ENCODE assay signal across 1 cellular context in the genomic region with DNA sequence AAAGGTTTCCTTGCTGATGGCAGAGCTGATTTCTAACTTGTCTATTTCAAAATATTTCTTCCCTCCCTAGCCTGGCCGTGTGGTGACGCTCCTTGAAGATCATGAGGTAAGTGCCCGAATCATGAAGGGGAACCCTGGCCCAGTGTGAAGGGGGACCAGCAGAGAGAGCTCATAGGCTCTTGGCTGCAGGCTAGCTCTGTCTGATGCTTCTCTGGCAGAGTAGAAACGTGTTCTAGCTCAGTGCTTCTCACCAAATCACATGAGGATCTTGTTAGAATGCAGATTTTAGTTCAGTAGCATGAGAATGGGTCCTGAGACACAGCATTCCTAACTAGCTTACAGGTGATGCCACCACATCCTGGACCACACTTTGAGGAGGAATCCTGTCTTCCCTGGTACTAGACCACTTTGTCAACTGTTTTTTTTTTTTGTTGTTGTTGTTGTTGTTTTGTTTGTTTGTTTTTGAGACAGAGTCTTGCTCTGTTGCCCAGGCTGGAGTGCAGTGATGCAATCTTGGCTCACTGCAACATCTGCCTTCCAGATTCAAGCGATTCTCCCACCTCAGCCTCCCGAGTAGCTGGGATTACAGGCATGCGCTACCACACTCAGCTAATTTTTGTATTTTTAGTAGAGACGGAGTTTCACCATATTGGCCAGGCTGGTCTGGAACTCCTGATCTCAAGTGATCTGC.
A peak's percentile ranks its signal among the peaks of the same experiment; 100 is the strongest.
TF ChIP-seq lines count a peak whose summit lies in the region.

No MANE protein-coding gene starts in this region.

TF ChIP-seq in H1, 55 proteins besides CTCF, POLR2A, EP300 and RAD21:
- TF ChIP-seq SIN3A (conservative IDR thresholded peaks at IDR 0.05 in 1 of 2, IDR thresholded peaks at IDR 0.05 in 1 of 2; ENCODE audit: low read depth in 1 of 2, low read length in 2 of 2), result peak; percentile 19 to 63; a peak in 1 of 4 replicates
- TF ChIP-seq, protein P1, sequence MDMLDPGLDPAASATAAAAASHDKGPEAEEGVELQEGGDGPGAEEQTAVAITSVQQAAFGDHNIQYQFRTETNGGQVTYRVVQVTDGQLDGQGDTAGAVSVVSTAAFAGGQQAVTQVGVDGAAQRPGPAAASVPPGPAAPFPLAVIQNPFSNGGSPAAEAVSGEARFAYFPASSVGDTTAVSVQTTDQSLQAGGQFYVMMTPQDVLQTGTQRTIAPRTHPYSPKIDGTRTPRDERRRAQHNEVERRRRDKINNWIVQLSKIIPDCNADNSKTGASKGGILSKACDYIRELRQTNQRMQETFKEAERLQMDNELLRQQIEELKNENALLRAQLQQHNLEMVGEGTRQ (IDR thresholded peaks at IDR 0.05; ENCODE audit: low read length), result 0 out of 2 replicates have a peak, but pooled peaks have one; percentile 16
- TF ChIP-seq TAF7 (optimal IDR thresholded peaks at IDR 0.05; ENCODE audit: borderline replicate concordance, low read depth, low read length), result peak; percentile 19
- TF ChIP-seq POLR2AphosphoS5 (IDR thresholded peaks at IDR 0.05; ENCODE audit: low read depth, low read length), result peak; percentile 83
- peak; percentile 69 for TF ChIP-seq TAF1 (IDR thresholded peaks at IDR 0.05; ENCODE audit: low read depth, low read length)
